15 cellular contexts compared by ENCODE assay signal in genomic region chr2:9895669-9896068, GRCh38. TPM values are rescaled to one million over a fixed set of nuclear protein-coding genes. Genes with fewer than 3 reads are reported as not detected.
DNase-seq lines count a peak whose midpoint lies in the region; ATAC-seq, FAIRE-seq and TF ChIP-seq lines count a peak whose summit lies in the region.
"Had no signal": no experiment of that assay in that cellular context is flagged by ENCODE, and none has a peak within 500 bp of the region (broad histone marks: within the 10 kb centered on the region; RNA-seq: fewer than 3 reads in every experiment).

No MANE protein-coding gene starts in this region.

- H3K4me1 ChIP-seq in GM23338 (ENCODE audit: insufficient read depth), result peaks cover 35% of the 10 kb centered on the region
- H3K4me1 ChIP-seq in body of pancreas, result peaks cover 11% of the 10 kb centered on the region
- peaks cover 5 to 9% (median 7%) of the 10 kb centered on the region in 3 donors for H3K4me1 ChIP-seq in pancreas
- H3K4me1 ChIP-seq in gastroesophageal sphincter, result peaks cover 2 to 17% (median 3%) of the 10 kb centered on the region in 3 donors
- H3K4me1 ChIP-seq: Caco-2 had no signal

- no peaks in the 10 kb centered on the region for H3F3A ChIP-seq in GM23338 (replicated peaks; ENCODE audit: low read depth)

- no peak for TF ChIP-seq CTCF in GM23338 (conservative IDR thresholded peaks at IDR 0.05; ENCODE audit: low read depth in 2 of 2)
- no peak for TF ChIP-seq CTCF in body of pancreas (IDR thresholded peaks at IDR 0.05)
- no peak for TF ChIP-seq CTCF in pancreas (IDR thresholded peaks at IDR 0.05)
- TF ChIP-seq CTCF in gastroesophageal sphincter (IDR thresholded peaks at IDR 0.05), result no peak
- TF ChIP-seq CTCF in GM10266 (IDR thresholded peaks at IDR 0.05; ENCODE audit: control insufficient read depth, insufficient read depth, low read depth, missing control alignments), result no peak

- H2AFZ ChIP-seq in GM23338, result no peak overlapping the region

- peak; percentile 5 for FAIRE-seq in pancreas (lab: Jason Lieb, UNC)

- no peaks in the 10 kb centered on the region for H3K36me3 Mint-ChIP-seq in GM23338 (ENCODE audit: low read depth)

- H3K4me3 Mint-ChIP-seq in GM23338, result no peak overlapping the region
- H3K4me3 Mint-ChIP-seq: activated naive CD4-positive, alpha-beta T cell treated with anti-CD3 and anti-CD28 coated beads, Interleukin-2, amount 50 U/mL, for 24 hours had no signal

- H3K27ac ChIP-seq in GM23338 (ENCODE audit: low read depth) (peak overlapping the region; percentile 61), body of pancreas (peak overlapping the region; percentile 20 to 59 (median 36)), pancreas (peak overlapping the region in 2 of 4 donors; percentile 48 to 59), gastroesophageal sphincter (no peak overlapping the region)
- H3K27ac ChIP-seq: psoas muscle had no signal

- peaks cover 2% of the 10 kb centered on the region for H3K27me3 Mint-ChIP-seq in GM23338 (ENCODE audit: insufficient read depth, low read depth, poor library complexity)
- H3K27me3 Mint-ChIP-seq: activated naive CD4-positive, alpha-beta T cell treated with anti-CD3 and anti-CD28 coated beads, Interleukin-2, amount 50 U/mL, for 24 hours had no signal

- H3K79me2 ChIP-seq in GM23338 (replicated peaks; ENCODE audit: insufficient read depth), result no peaks in the 10 kb centered on the region

- peak overlapping the region; percentile 63 for H3K4me2 ChIP-seq in GM23338

- H3K27me3 ChIP-seq in GM23338 (ENCODE audit: insufficient read depth) (no peaks in the 10 kb centered on the region), body of pancreas (no peaks in the 10 kb centered on the region), pancreas (no peaks in the 10 kb centered on the region), gastroesophageal sphincter (no peaks in the 10 kb centered on the region)

- no peaks in the 10 kb centered on the region for H3K36me3 ChIP-seq in GM23338 (ENCODE audit: insufficient read depth)
- no peaks in the 10 kb centered on the region for H3K36me3 ChIP-seq in body of pancreas (replicated peaks in 1 of 2; ENCODE audit: insufficient read depth in 1 of 2, low read depth in 2 of 2)
- no peaks in the 10 kb centered on the region for H3K36me3 ChIP-seq in pancreas
- H3K36me3 ChIP-seq in gastroesophageal sphincter, result no peaks in the 10 kb centered on the region

- no peak for DNase-seq in GM23338 (ENCODE audit: low spot score)
- DNase-seq in body of pancreas, result peak in 1 of 4 donors; percentile 52
- peak; percentile 12 for DNase-seq in iPS-NIHi11 (ENCODE audit: low spot score)
- no peak for DNase-seq in pancreas
- no peak for DNase-seq in Right ventricle myocardium superior
- DNase-seq in GM10266 (ENCODE audit: extremely low spot score), result no peak
- no peak for DNase-seq in HEK293T (ENCODE audit: extremely low spot score)
- DNase-seq: activated CD4-positive, alpha-beta T cell treated with anti-CD3 and anti-CD28 coated beads for 48 hours; effector CD8-positive, alpha-beta T cell; psoas muscle; SHP77 treated with DMSO at 0.1 percent for 48 hours; substantia nigra had no signal

- intact Hi-C loops in body of pancreas (cut with DNase I) (no loop called here), pancreas (cut with DNase I) (no loop called here), Right ventricle myocardium superior (cut with DNase I) (no loop called here)

- H3K4me3 ChIP-seq in GM23338 (peak overlapping the region; percentile 21; the same call in 1 of the 2 replicates), body of pancreas (no peak overlapping the region), pancreas (no peak overlapping the region), gastroesophageal sphincter (no peak overlapping the region)
- H3K4me3 ChIP-seq: psoas muscle had no signal

- no peak overlapping the region; the same call in 1 of the 2 replicates for H3K27ac Mint-ChIP-seq in GM23338
- H3K27ac Mint-ChIP-seq: activated naive CD4-positive, alpha-beta T cell treated with anti-CD3 and anti-CD28 coated beads, Interleukin-2, amount 50 U/mL, for 24 hours had no signal

- TF ChIP-seq POLR2A in body of pancreas (IDR thresholded peaks at IDR 0.05) (no peak), gastroesophageal sphincter (IDR thresholded peaks at IDR 0.05) (no peak)

- CTCF ChIA-PET in HEK293T (lab: Yijun Ruan, JAX), result interaction anchor here (1.0 kb wide), 1 partner anchor 82 kb away, joined by 4 read pairs; no protein-coding TSS in a partner anchor

- no peaks in the 10 kb centered on the region for H3K9me3 Mint-ChIP-seq in GM23338
- H3K9me3 Mint-ChIP-seq: activated naive CD4-positive, alpha-beta T cell treated with anti-CD3 and anti-CD28 coated beads, Interleukin-2, amount 50 U/mL, for 24 hours had no signal

- peaks cover 36% of the 10 kb centered on the region for H3K4me1 Mint-ChIP-seq in GM23338

- 18 to 24% methylated on average over 3 of the region's 3 CpGs for WGBS in body of pancreas, 2 donors
- 17 to 20% methylated on average over 3 of the region's 3 CpGs for WGBS in pancreas, 2 donors
- 76 to 82% methylated on average over 3 of the region's 3 CpGs for WGBS in gastroesophageal sphincter (ENCODE audit: low coverage in 1 of 2), 2 donors

- POLR2A ChIA-PET in HEK293T (lab: Yijun Ruan, JAX), result no interaction called here

- ATAC-seq in GM23338, result no peak
- peak; percentile 85 for ATAC-seq in body of pancreas
- peak; percentile 90 to 93 (median 91) for ATAC-seq in pancreas
- ATAC-seq in gastroesophageal sphincter, result no peak
- no peak for ATAC-seq in Right ventricle myocardium superior (ENCODE audit: poor library complexity)
- ATAC-seq: psoas muscle had no signal

- H3K9me3 ChIP-seq in body of pancreas (no peaks in the 10 kb centered on the region), pancreas (no peaks in the 10 kb centered on the region), gastroesophageal sphincter (no peaks in the 10 kb centered on the region)
- H3K9me3 ChIP-seq: Caco-2, psoas muscle had no signal

- no peaks in the 10 kb centered on the region for H3K9me2 ChIP-seq in GM23338 (ENCODE audit: insufficient read depth)

- no peaks in the 10 kb centered on the region for H4K20me1 ChIP-seq in GM23338 (replicated peaks; ENCODE audit: insufficient read depth)

- no peak for TF ChIP-seq EP300 in gastroesophageal sphincter (IDR thresholded peaks at IDR 0.05)

TF ChIP-seq in GM23338, 12 proteins besides CTCF, POLR2A, EP300 and RAD21:
- TF ChIP-seq ZNF331 (CRISPR knock-in tag; IDR thresholded peaks at IDR 0.05; ENCODE audit: low read depth), result no peak

TF ChIP-seq in HEK293T, 16 proteins besides CTCF, POLR2A, EP300 and RAD21:
- TF ChIP-seq BHLHE40 (IDR thresholded peaks at IDR 0.05; ENCODE audit: borderline replicate concordance) (no peak), TARDBP (IDR thresholded peaks at IDR 0.05) (no peak), ELF4 (IDR thresholded peaks at IDR 0.05) (no peak), HDGF (IDR thresholded peaks at IDR 0.05; ENCODE audit: borderline replicate concordance) (no peak), CTBP1 (IDR thresholded peaks at IDR 0.05; ENCODE audit: borderline replicate concordance) (no peak), SUZ12 (IDR thresholded peaks at IDR 0.05) (no peak), FOXA1 (IDR thresholded peaks at IDR 0.05) (no peak), L3MBTL2 (conservative IDR thresholded peaks at IDR 0.05) (no peak), LEF1 (IDR thresholded peaks at IDR 0.05; ENCODE audit: borderline replicate concordance) (no peak), FOXK2 (IDR thresholded peaks at IDR 0.05) (no peak), ZNF384 (IDR thresholded peaks at IDR 0.05) (no peak), FOXM1 (IDR thresholded peaks at IDR 0.05; ENCODE audit: borderline replicate concordance) (no peak)
TF ChIP-seq in HEK293T: peak in this region for 0.

RNA-seq across cellular contexts. Expression of gene TAF1B, which starts 52.4 kb away (rescaled TPM):
- 17.1 and 28.9 TPM in 2 replicates for total RNA-seq in GM23338 (2014; rRNA removed; shearing (Covaris generic))
- polyA plus RNA-seq in GM23338 (2016; fragmentation: Nextera tagmentation; extraction: Ambion mirVana), result 22.2 and 24.6 TPM in 2 replicates
- total RNA-seq in body of pancreas, result 10 to 100 TPM; 12.9 to 19.5 TPM
- total RNA-seq in pancreas, result 10 to 100 TPM in 1 of 6 donors, 1 to 10 TPM in 5; 5.1 to 11.4 (median 6.2) TPM
- 1 to 10 TPM; 2.3 to 3.5 TPM for polyA plus RNA-seq in pancreas
- total RNA-seq in gastroesophageal sphincter, result 10 to 100 TPM in 1 of 4 donors, 1 to 10 TPM in 3; 6.2 to 15.6 (median 8.5) TPM
- 6.1 TPM for total RNA-seq in Right ventricle myocardium superior

RNA-seq across cellular contexts. Expression of gene GRHL1, which starts 55.8 kb away (rescaled TPM):
- total RNA-seq in GM23338 (2014; rRNA removed; shearing (Covaris generic)), result 2.5 and 4.2 TPM in 2 replicates
- 2.8 and 2.9 TPM in 2 replicates for polyA plus RNA-seq in GM23338 (2016; fragmentation: Nextera tagmentation; extraction: Ambion mirVana)
- total RNA-seq in body of pancreas, result 1 to 10 TPM; 2.0 to 4.2 TPM
- 1 to 10 TPM; 1.1 to 5.3 (median 2.2) TPM for total RNA-seq in pancreas
- 1 to 10 TPM in 1 of 2 donors, under 1 TPM in 1; 0.95 to 2.4 TPM for polyA plus RNA-seq in pancreas
- total RNA-seq in gastroesophageal sphincter, result 1 to 10 TPM; 1.3 to 6.1 (median 2.3) TPM
- 1.0 TPM for total RNA-seq in Right ventricle myocardium superior

Comparison
In these comparisons a context has a peak if more than half of its experiments do, and no peak if none do; other contexts are left out.
1. ATAC-seq: peak in body of pancreas (single experiment) and pancreas (4 of 4); none in GM23338 (single experiment), gastroesophageal sphincter (single experiment) and Right ventricle myocardium superior (single experiment).
2. H3K27ac ChIP-seq: peak in GM23338 (single experiment) and body of pancreas (4 of 4); none in gastroesophageal sphincter (0 of 4).